In the genomic region with DNA sequence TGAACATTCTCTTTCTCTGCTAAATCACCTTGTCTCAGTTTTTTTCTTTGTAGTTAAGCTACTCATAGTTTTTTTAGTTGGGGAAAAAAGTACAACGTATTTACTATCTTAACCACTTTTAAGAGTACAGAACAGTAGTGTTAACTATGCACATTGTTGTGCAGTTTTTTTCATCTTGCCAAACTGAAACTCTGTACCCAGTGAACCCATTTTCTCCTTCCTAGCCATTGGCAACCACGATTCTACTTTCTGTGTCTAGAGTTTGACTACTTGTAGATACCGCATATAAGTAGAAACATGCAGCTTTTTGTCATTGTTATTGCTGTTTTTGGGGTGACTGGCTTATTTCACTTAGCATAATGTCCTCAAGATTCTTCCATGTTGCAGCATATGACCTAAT, we compare ENCODE assay signal across 18 cellular contexts.
"Had no signal": no experiment of that assay in that cellular context is flagged by ENCODE, and none has a peak within 500 bp of the region (broad histone marks: within the 10 kb centered on the region; RNA-seq: fewer than 3 reads in every experiment).

No MANE protein-coding gene starts in this region.

- ATAC-seq: sciatic nerve, SK-N-SH treated with all-trans-retinoic acid at 6 μM for 48 hours, upper lobe of right lung had no signal

- H3K9ac ChIP-seq: neural progenitor cell had no signal

- H3K4me3 Mint-ChIP-seq: mesothelial cell of epicardium, neural progenitor cell had no signal

- H3K4me2 ChIP-seq: hepatocyte, neural progenitor cell had no signal

- H3K4me3 ChIP-seq: esophagus squamous epithelium, hepatocyte, lung, neural progenitor cell, ovary, stomach, testis, upper lobe of right lung had no signal

- H3K9me3 ChIP-seq: esophagus squamous epithelium, ovary, stomach, testis, upper lobe of right lung had no signal

- H3K27me3 ChIP-seq: brain microvascular endothelial cell, esophagus squamous epithelium, hepatocyte, neural progenitor cell, ovary, stomach, testis, upper lobe of right lung had no signal

- H3K4me1 Mint-ChIP-seq: neural progenitor cell had no signal

- H3K4me1 ChIP-seq: neural progenitor cell, testis had no signal

- H3K27ac ChIP-seq: brain microvascular endothelial cell, esophagus squamous epithelium, hepatocyte, neural progenitor cell, ovary, stomach, testis, upper lobe of right lung had no signal

- H3K9me3 Mint-ChIP-seq: neural progenitor cell had no signal

- H3K27ac Mint-ChIP-seq: mesothelial cell of epicardium, neural progenitor cell had no signal

- FAIRE-seq: endothelial cell of umbilical vein had no signal

- H2AFZ ChIP-seq: hepatocyte, neural progenitor cell had no signal

- H3K36me3 ChIP-seq: brain microvascular endothelial cell, neural progenitor cell, ovary, upper lobe of right lung had no signal

- DNase-seq: activated CD4-positive, CD25-positive, alpha-beta regulatory T cell; anterior cingulate cortex; brain microvascular endothelial cell; cortex of kidney; effector CD8-positive, alpha-beta T cell; esophagus squamous epithelium; islet precursor cell; ovary; stomach; testis; upper lobe of right lung had no signal
